In the genomic region with DNA sequence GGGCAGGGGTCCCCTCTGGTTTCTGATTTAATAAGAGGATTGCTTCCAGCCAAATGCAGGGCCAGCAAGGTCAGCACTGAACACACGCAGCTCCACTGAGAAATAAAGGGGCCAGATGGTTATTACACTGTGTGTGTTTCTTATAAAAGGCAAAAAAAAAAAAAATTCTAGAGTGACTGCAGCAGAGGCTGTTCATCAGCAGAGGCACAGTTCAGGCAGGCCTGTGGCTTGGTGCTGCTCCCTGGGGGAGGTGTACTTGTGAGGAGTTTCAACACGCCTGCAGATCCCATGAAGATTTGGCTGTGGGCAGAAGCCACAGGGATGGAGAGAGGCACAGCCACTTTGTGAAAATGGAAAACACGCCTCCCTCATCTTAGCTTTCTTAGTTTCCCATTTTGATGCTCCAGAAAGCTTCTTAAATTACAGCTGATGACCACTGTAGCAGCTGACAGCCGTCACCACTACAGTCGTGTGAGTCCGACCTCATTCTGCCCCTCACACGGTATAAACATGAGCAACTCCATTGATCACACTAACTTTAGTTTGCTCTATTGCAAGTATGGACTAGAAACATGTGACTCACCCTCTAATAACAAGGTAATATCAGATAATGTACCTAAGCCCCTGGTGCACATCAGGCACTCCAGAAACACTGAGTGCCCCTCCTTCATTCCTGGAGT, we compare ENCODE assay signal across 1 cellular context.
TF ChIP-seq lines count a peak whose summit lies in the region.

No MANE protein-coding gene starts in this region.

TF ChIP-seq in GM23338, 12 proteins besides CTCF, POLR2A, EP300 and RAD21 (continued from another document):
- TF ChIP-seq, protein P1, sequence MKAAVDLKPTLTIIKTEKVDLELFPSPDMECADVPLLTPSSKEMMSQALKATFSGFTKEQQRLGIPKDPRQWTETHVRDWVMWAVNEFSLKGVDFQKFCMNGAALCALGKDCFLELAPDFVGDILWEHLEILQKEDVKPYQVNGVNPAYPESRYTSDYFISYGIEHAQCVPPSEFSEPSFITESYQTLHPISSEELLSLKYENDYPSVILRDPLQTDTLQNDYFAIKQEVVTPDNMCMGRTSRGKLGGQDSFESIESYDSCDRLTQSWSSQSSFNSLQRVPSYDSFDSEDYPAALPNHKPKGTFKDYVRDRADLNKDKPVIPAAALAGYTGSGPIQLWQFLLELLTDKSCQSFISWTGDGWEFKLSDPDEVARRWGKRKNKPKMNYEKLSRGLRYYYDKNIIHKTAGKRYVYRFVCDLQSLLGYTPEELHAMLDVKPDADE (IDR thresholded peaks at IDR 0.05) = no peak
- TF ChIP-seq POLR2AphosphoS5 (IDR thresholded peaks at IDR 0.05; ENCODE audit: low read depth) (no peak), JUNB (IDR thresholded peaks at IDR 0.05; ENCODE audit: unreplicated experiment) (no peak), NANOG (IDR thresholded peaks at IDR 0.05; ENCODE audit: borderline replicate concordance) (no peak), ZNF114 (CRISPR knock-in tag; IDR thresholded peaks at IDR 0.05) (no peak), EZH2 (IDR thresholded peaks at IDR 0.05; ENCODE audit: low read depth, unreplicated experiment) (no peak), CREB1 (CRISPR knock-in tag; IDR thresholded peaks at IDR 0.05; ENCODE audit: low read depth) (no peak), ZNF462 (CRISPR knock-in tag; IDR thresholded peaks at IDR 0.05) (no peak), ZNF331 (CRISPR knock-in tag; IDR thresholded peaks at IDR 0.05; ENCODE audit: low read depth) (no peak)
